1 cellular context compared by ENCODE assay signal in the genomic region with DNA sequence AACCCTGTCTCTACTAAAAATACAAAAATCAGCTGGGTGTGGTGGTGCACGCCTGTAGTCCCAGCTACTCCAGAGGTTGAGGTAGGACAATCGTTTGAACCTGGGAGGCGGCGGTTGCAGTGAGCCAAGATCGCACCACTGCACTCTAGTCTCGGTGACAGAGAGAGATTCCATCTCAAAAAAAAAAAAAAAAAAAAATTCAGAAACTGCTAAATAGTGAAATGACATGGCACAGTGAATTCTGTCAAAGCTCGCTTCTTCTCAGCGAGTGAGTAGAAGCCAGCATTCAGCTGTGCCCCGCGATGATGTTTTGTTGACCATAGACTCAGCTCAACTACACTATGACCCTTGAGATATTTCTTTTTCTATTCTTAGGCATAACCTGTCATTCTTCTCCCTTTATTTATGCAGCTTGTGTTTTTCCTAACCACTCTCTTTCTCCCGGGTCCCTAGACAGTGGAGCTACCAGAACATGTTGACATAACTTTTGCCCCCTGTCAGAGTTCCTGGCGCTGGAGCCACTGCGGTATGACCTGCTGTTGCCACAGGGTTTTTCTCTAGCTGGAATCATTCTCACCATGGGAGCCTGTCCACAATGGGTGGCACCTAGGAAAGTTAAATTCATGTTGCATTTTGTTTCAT.
TF ChIP-seq lines count a peak whose summit lies in the region.

No MANE protein-coding gene starts in this region.

TF ChIP-seq in HepG2, 621 proteins besides CTCF, POLR2A, EP300 and RAD21 (continued from another document and continues in another):
- TF ChIP-seq, protein P1, sequence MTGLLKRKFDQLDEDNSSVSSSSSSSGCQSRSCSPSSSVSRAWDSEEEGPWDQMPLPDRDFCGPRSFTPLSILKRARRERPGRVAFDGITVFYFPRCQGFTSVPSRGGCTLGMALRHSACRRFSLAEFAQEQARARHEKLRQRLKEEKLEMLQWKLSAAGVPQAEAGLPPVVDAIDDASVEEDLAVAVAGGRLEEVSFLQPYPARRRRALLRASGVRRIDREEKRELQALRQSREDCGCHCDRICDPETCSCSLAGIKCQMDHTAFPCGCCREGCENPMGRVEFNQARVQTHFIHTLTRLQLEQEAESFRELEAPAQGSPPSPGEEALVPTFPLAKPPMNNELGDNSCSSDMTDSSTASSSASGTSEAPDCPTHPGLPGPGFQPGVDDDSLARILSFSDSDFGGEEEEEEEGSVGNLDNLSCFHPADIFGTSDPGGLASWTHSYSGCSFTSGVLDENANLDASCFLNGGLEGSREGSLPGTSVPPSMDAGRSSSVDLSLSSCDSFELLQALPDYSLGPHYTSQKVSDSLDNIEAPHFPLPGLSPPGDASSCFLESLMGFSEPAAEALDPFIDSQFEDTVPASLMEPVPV (CRISPR knock-in tag; IDR thresholded peaks at IDR 0.05) = no peak
- TF ChIP-seq ZSCAN12 (CRISPR knock-in tag; IDR thresholded peaks at IDR 0.05) = no peak
- peak; percentile 70; the same call in 1 of the 2 replicates for TF ChIP-seq TARDBP (CRISPR knock-in tag; IDR thresholded peaks at IDR 0.05)
- TF ChIP-seq ZNF292 (CRISPR knock-in tag; IDR thresholded peaks at IDR 0.05; ENCODE audit: borderline replicate concordance, low read depth) = peak; percentile 97; the same call in 1 of the 2 replicates
- no peak for TF ChIP-seq ZNF136 (CRISPR knock-in tag; IDR thresholded peaks at IDR 0.05; ENCODE audit: low read depth)
- TF ChIP-seq TFAP4 (IDR thresholded peaks at IDR 0.05; ENCODE audit: borderline replicate concordance, low read depth) = peak; percentile 65
- no peak for TF ChIP-seq NCOA5 (CRISPR knock-in tag; IDR thresholded peaks at IDR 0.05)
- no peak for TF ChIP-seq ZNF124 (CRISPR knock-in tag; IDR thresholded peaks at IDR 0.05)
- TF ChIP-seq UBTF (CRISPR knock-in tag; IDR thresholded peaks at IDR 0.05) = no peak
- TF ChIP-seq SRSF4 (IDR thresholded peaks at IDR 0.05; ENCODE audit: low read depth, low read length, poor library complexity, severe bottlenecking) = no peak
- TF ChIP-seq FOXO1 (CRISPR knock-in tag; IDR thresholded peaks at IDR 0.05) = peak; percentile 68; the same call in 1 of the 2 replicates
- TF ChIP-seq, protein P2, sequence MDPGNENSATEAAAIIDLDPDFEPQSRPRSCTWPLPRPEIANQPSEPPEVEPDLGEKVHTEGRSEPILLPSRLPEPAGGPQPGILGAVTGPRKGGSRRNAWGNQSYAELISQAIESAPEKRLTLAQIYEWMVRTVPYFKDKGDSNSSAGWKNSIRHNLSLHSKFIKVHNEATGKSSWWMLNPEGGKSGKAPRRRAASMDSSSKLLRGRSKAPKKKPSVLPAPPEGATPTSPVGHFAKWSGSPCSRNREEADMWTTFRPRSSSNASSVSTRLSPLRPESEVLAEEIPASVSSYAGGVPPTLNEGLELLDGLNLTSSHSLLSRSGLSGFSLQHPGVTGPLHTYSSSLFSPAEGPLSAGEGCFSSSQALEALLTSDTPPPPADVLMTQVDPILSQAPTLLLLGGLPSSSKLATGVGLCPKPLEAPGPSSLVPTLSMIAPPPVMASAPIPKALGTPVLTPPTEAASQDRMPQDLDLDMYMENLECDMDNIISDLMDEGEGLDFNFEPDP (CRISPR knock-in tag; conservative IDR thresholded peaks at IDR 0.05) = no peak
- TF ChIP-seq SMYD3 (CRISPR knock-in tag; IDR thresholded peaks at IDR 0.05) = 0 out of 2 replicates have a peak, but pooled peaks have one; percentile 47
- no peak for TF ChIP-seq ZBED4 (CRISPR knock-in tag; IDR thresholded peaks at IDR 0.05; ENCODE audit: borderline replicate concordance)
- TF ChIP-seq SALL2 (CRISPR knock-in tag; IDR thresholded peaks at IDR 0.05) = no peak
- peak; percentile 86 for TF ChIP-seq RARA (CRISPR knock-in tag; IDR thresholded peaks at IDR 0.05)
- no peak for TF ChIP-seq MLLT10 (CRISPR knock-in tag; IDR thresholded peaks at IDR 0.05)
- no peak for TF ChIP-seq ZNF768 (CRISPR knock-in tag; IDR thresholded peaks at IDR 0.05)
- no peak for TF ChIP-seq ZNF350 (CRISPR knock-in tag; IDR thresholded peaks at IDR 0.05; ENCODE audit: borderline replicate concordance, low read depth)
- TF ChIP-seq MAFG (CRISPR knock-in tag; IDR thresholded peaks at IDR 0.05) = no peak
- TF ChIP-seq GLMP (CRISPR knock-in tag; IDR thresholded peaks at IDR 0.05; ENCODE audit: borderline replicate concordance) = no peak
- no peak for TF ChIP-seq ZNF564 (CRISPR knock-in tag; IDR thresholded peaks at IDR 0.05)
- TF ChIP-seq MATR3 (CRISPR knock-in tag; IDR thresholded peaks at IDR 0.05) = no peak
- TF ChIP-seq IKZF4 (CRISPR knock-in tag; IDR thresholded peaks at IDR 0.05; ENCODE audit: borderline replicate concordance, low read depth, not compliant biosample characterization) = no peak
- no peak for TF ChIP-seq ZNF451 (CRISPR knock-in tag; IDR thresholded peaks at IDR 0.05)
- 0 out of 2 replicates have a peak, but pooled peaks have one; percentile 21 for TF ChIP-seq KAT8 (CRISPR knock-in tag; IDR thresholded peaks at IDR 0.05)
- TF ChIP-seq, protein P3, sequence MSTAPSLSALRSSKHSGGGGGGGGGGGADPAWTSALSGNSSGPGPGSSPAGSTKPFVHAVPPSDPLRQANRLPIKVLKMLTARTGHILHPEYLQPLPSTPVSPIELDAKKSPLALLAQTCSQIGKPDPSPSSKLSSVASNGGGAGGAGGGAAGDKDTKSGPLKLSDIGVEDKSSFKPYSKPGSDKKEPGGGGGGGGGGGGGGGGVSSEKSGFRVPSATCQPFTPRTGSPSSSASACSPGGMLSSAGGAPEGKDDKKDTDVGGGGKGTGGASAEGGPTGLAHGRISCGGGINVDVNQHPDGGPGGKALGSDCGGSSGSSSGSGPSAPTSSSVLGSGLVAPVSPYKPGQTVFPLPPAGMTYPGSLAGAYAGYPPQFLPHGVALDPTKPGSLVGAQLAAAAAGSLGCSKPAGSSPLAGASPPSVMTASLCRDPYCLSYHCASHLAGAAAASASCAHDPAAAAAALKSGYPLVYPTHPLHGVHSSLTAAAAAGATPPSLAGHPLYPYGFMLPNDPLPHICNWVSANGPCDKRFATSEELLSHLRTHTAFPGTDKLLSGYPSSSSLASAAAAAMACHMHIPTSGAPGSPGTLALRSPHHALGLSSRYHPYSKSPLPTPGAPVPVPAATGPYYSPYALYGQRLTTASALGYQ (CRISPR knock-in tag; IDR thresholded peaks at IDR 0.05) = no peak
- TF ChIP-seq ATF7 (IDR thresholded peaks at IDR 0.05) = no peak
- TF ChIP-seq ATF7 (CRISPR knock-in tag; IDR thresholded peaks at IDR 0.05) = no peak
- no peak for TF ChIP-seq RBAK (CRISPR knock-in tag; IDR thresholded peaks at IDR 0.05)
- TF ChIP-seq ZNF326 (CRISPR knock-in tag; IDR thresholded peaks at IDR 0.05; ENCODE audit: borderline replicate concordance) = no peak
- TF ChIP-seq NFYB (CRISPR knock-in tag; IDR thresholded peaks at IDR 0.05) = no peak
- peak; percentile 56; the same call in 1 of the 2 replicates for TF ChIP-seq ZSCAN9 (CRISPR knock-in tag; IDR thresholded peaks at IDR 0.05; ENCODE audit: borderline replicate concordance)
- TF ChIP-seq TEAD3 (CRISPR knock-in tag; optimal IDR thresholded peaks at IDR 0.05; ENCODE audit: borderline replicate concordance) = peak; percentile 87
- TF ChIP-seq FOXK2 (IDR thresholded peaks at IDR 0.05) = peak; percentile 56; the same call in 1 of the 2 replicates
- TF ChIP-seq, protein P4, sequence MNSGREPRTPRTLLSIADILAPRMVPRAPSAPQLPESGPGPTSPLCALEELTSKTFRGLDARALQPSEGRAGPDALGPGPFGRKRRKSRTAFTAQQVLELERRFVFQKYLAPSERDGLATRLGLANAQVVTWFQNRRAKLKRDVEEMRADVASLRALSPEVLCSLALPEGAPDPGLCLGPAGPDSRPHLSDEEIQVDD (CRISPR knock-in tag; IDR thresholded peaks at IDR 0.05; ENCODE audit: borderline replicate concordance) = no peak
- TF ChIP-seq HES4 (CRISPR knock-in tag; IDR thresholded peaks at IDR 0.05; ENCODE audit: borderline replicate concordance) = no peak
- TF ChIP-seq ZNF33B (CRISPR knock-in tag; IDR thresholded peaks at IDR 0.05) = no peak
- TF ChIP-seq ZNF260 (CRISPR knock-in tag; IDR thresholded peaks at IDR 0.05; ENCODE audit: borderline replicate concordance, low read depth) = no peak
- no peak for TF ChIP-seq ZEB1 (IDR thresholded peaks at IDR 0.05; ENCODE audit: insufficient replicate concordance, low read depth)
- no peak for TF ChIP-seq ADNP (CRISPR knock-in tag; IDR thresholded peaks at IDR 0.05)
- no peak for TF ChIP-seq SP2 (CRISPR knock-in tag; IDR thresholded peaks at IDR 0.05)
- peak; percentile 32; the same call in 1 of the 2 replicates for TF ChIP-seq TBX2 (CRISPR knock-in tag; IDR thresholded peaks at IDR 0.05; ENCODE audit: borderline replicate concordance)
- no peak for TF ChIP-seq ZSCAN21 (CRISPR knock-in tag; IDR thresholded peaks at IDR 0.05; ENCODE audit: borderline replicate concordance)
- no peak for TF ChIP-seq NCOA1 (CRISPR knock-in tag; IDR thresholded peaks at IDR 0.05)
- peak; percentile 28; the same call in 1 of the 2 replicates for TF ChIP-seq NR2C2 (CRISPR knock-in tag; IDR thresholded peaks at IDR 0.05; ENCODE audit: borderline replicate concordance)
- 0 out of 2 replicates have a peak, but pooled peaks have one; percentile 50 for TF ChIP-seq ZNF691 (CRISPR knock-in tag; IDR thresholded peaks at IDR 0.05; ENCODE audit: borderline replicate concordance, low read depth)
- no peak for TF ChIP-seq MAFK (conservative IDR thresholded peaks at IDR 0.05 in 1 of 2, IDR thresholded peaks at IDR 0.05 in 1 of 2; ENCODE audit: low read length in 2 of 2)
- no peak for TF ChIP-seq JARID2 (CRISPR knock-in tag; IDR thresholded peaks at IDR 0.05; ENCODE audit: insufficient replicate concordance)
